11 cellular contexts compared by ENCODE assay signal in the genomic region with DNA sequence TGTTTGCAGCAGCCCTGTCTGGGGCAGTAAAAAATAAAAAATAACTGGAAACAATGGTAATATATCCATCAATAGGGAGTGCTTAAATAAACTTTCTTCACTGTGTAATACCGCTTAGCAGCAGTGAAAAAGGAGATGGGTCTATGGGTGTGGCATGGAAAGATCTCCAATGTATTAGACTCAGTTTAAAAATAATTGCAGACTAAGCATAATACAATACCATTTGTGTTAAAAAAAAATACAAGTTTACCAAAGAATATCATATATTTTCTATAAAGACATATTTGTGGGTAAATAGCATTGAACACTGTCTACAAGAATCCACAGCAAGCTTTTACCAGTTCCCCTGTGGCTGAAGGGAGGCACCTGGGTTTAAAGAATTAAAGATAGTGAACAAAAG. TPM values are rescaled to one million over a fixed set of nuclear protein-coding genes. Genes with fewer than 3 reads are reported as not detected.
A peak's percentile ranks its signal among the peaks of the same experiment; 100 is the strongest.
DNase-seq lines count a peak whose midpoint lies in the region; ATAC-seq and TF ChIP-seq lines count a peak whose summit lies in the region.
"Had no signal": no experiment of that assay in that cellular context is flagged by ENCODE, and none has a peak within 500 bp of the region (broad histone marks: within the 10 kb centered on the region; RNA-seq: fewer than 3 reads in every experiment).

No MANE protein-coding gene starts in this region.

- no peaks in the 10 kb centered on the region for H3K9me3 Mint-ChIP-seq in activated naive CD8-positive, alpha-beta T cell (ENCODE audit: low read depth)
- no peaks in the 10 kb centered on the region for H3K9me3 Mint-ChIP-seq in activated naive CD8-positive, alpha-beta T cell treated with anti-CD3 and anti-CD28 coated beads for 36 hours
- no peaks in the 10 kb centered on the region for H3K9me3 Mint-ChIP-seq in central memory CD8-positive, alpha-beta T cell
- no peaks in the 10 kb centered on the region for H3K9me3 Mint-ChIP-seq in type B pancreatic cell

- POLR2A ChIA-PET in OCI-LY7 (lab: Charles Lee) = interaction anchor here (0.9 to 1.5 kb wide), 4 partner anchors 9 to 104 kb away, joined by 3 to 4 read pairs (median 3); no protein-coding TSS in a partner anchor

- no TSS peak for BruUV-seq in OCI-LY7 (replicated peaks; lab: Mats Ljungman, UMichigan)

- intact Hi-C loops in OCI-LY7 (cut with micrococcal nuclease; ENCODE audit: unreplicated experiment) = loop anchor here (10.0 kb wide), 1 partner anchor 272 kb away; no protein-coding TSS in a partner anchor
- intact Hi-C loops in sciatic nerve (cut with DNase I) = no loop called here
- intact Hi-C loops in left ventricle myocardium superior (cut with micrococcal nuclease) = loop anchor here (10.0 kb wide), 1 partner anchor 182 kb away; no protein-coding TSS in a partner anchor

- CTCF ChIA-PET in OCI-LY7 (lab: Charles Lee; ENCODE audit: unreplicated experiment) = interaction anchor here (1.1 kb wide), 1 partner anchor 10 kb away, joined by 3 read pairs; no protein-coding TSS in a partner anchor

- H3K4me1 Mint-ChIP-seq in activated naive CD8-positive, alpha-beta T cell (ENCODE audit: low read depth) = peaks cover 22% of the 10 kb centered on the region
- peaks cover 27% of the 10 kb centered on the region for H3K4me1 Mint-ChIP-seq in activated naive CD8-positive, alpha-beta T cell treated with anti-CD3 and anti-CD28 coated beads for 36 hours
- H3K4me1 Mint-ChIP-seq in central memory CD8-positive, alpha-beta T cell = peaks cover 52% of the 10 kb centered on the region
- H3K4me1 Mint-ChIP-seq in type B pancreatic cell (ENCODE audit: unreplicated experiment) = peaks cover 31% of the 10 kb centered on the region

- peaks cover 17% of the 10 kb centered on the region; the same call in 1 of the 2 replicates for H3K79me2 ChIP-seq in OCI-LY7 (ENCODE audit: insufficient read depth, low read depth, low read length)

- H2AFZ ChIP-seq in OCI-LY7 (ENCODE audit: low read length) = no peak overlapping the region

- no peaks in the 10 kb centered on the region for H3K27me3 Mint-ChIP-seq in activated naive CD8-positive, alpha-beta T cell
- no peaks in the 10 kb centered on the region for H3K27me3 Mint-ChIP-seq in activated naive CD8-positive, alpha-beta T cell treated with anti-CD3 and anti-CD28 coated beads for 36 hours
- no peaks in the 10 kb centered on the region for H3K27me3 Mint-ChIP-seq in central memory CD8-positive, alpha-beta T cell
- no peaks in the 10 kb centered on the region for H3K27me3 Mint-ChIP-seq in type B pancreatic cell

- DNase-seq in activated naive CD8-positive, alpha-beta T cell treated with anti-CD3 and anti-CD28 coated beads for 36 hours = no peak
- DNase-seq in OCI-LY7 (ENCODE audit: low spot score) = no peak
- no peak for DNase-seq in central memory CD8-positive, alpha-beta T cell (ENCODE audit: low spot score in 2 of 2)
- no peak for DNase-seq in type B pancreatic cell (ENCODE audit: extremely low spot score, unreplicated experiment)
- no peak for DNase-seq in NAMALWA (ENCODE audit: low spot score)
- no peak for DNase-seq in sciatic nerve (ENCODE audit: low spot score)
- DNase-seq in left ventricle myocardium superior = no peak
- DNase-seq: effector CD4-positive, alpha-beta T cell had no signal

- peaks cover 17% of the 10 kb centered on the region; the same call in 1 of the 2 replicates for H4K20me1 ChIP-seq in OCI-LY7 (ENCODE audit: insufficient read depth, low read length)

- ATAC-seq in central memory CD8-positive, alpha-beta T cell (replicated peaks; ENCODE audit: extremely low read depth, poor library complexity, severe bottlenecking) = no peak
- ATAC-seq in sciatic nerve (no peak), left ventricle myocardium superior (no peak)

- H3K9me2 ChIP-seq in OCI-LY7 (ENCODE audit: insufficient read depth, low read length) = no peaks in the 10 kb centered on the region

- H3K36me3 ChIP-seq in OCI-LY7 (ENCODE audit: insufficient read depth, low read length) = no peaks in the 10 kb centered on the region
- H3K36me3 ChIP-seq: thoracic aorta had no signal

- H3K4me3 ChIP-seq in OCI-LY7 (ENCODE audit: low read depth, low read length, poor library complexity, severe bottlenecking) = peak overlapping the region; percentile 72

- H3K27ac Mint-ChIP-seq in activated naive CD8-positive, alpha-beta T cell = peak overlapping the region; percentile 83
- H3K27ac Mint-ChIP-seq in activated naive CD8-positive, alpha-beta T cell treated with anti-CD3 and anti-CD28 coated beads for 36 hours = no peak overlapping the region
- H3K27ac Mint-ChIP-seq in central memory CD8-positive, alpha-beta T cell (ENCODE audit: low read depth) = no peak overlapping the region
- peak overlapping the region; percentile 78 for H3K27ac Mint-ChIP-seq in type B pancreatic cell

- peaks cover 2% of the 10 kb centered on the region for H3K36me3 Mint-ChIP-seq in activated naive CD8-positive, alpha-beta T cell
- peaks cover 21% of the 10 kb centered on the region for H3K36me3 Mint-ChIP-seq in activated naive CD8-positive, alpha-beta T cell treated with anti-CD3 and anti-CD28 coated beads for 36 hours
- H3K36me3 Mint-ChIP-seq in central memory CD8-positive, alpha-beta T cell (ENCODE audit: insufficient read depth) = peaks cover 15% of the 10 kb centered on the region
- no peaks in the 10 kb centered on the region for H3K36me3 Mint-ChIP-seq in type B pancreatic cell

- TF ChIP-seq CTCF in OCI-LY7 (conservative IDR thresholded peaks at IDR 0.05; ENCODE audit: low read length) = no peak
- TF ChIP-seq CTCF in type B pancreatic cell (conservative IDR thresholded peaks at IDR 0.05) = no peak

- no peak overlapping the region for H3K27ac ChIP-seq in OCI-LY7 (ENCODE audit: low read depth, low read length, poor library complexity, severe bottlenecking)
- H3K27ac ChIP-seq: SK-N-MC, thoracic aorta had no signal

- H3K9me3 ChIP-seq in OCI-LY7 (ENCODE audit: low read length) = no peaks in the 10 kb centered on the region
- H3K9me3 ChIP-seq: thoracic aorta had no signal

- peak overlapping the region; percentile 83 for H3K4me3 Mint-ChIP-seq in activated naive CD8-positive, alpha-beta T cell
- no peak overlapping the region for H3K4me3 Mint-ChIP-seq in activated naive CD8-positive, alpha-beta T cell treated with anti-CD3 and anti-CD28 coated beads for 36 hours
- peak overlapping the region; percentile 95 for H3K4me3 Mint-ChIP-seq in central memory CD8-positive, alpha-beta T cell
- peak overlapping the region; percentile 82 for H3K4me3 Mint-ChIP-seq in type B pancreatic cell

- H3K4me1 ChIP-seq in OCI-LY7 (ENCODE audit: insufficient read depth, low read length, poor library complexity, severe bottlenecking) = peaks cover 44% of the 10 kb centered on the region

- H3K4me2 ChIP-seq in OCI-LY7 (ENCODE audit: low read length) = peak overlapping the region; percentile 94

RNA-seq across cellular contexts. Expression of a gene that starts 1.0 kb away (rescaled TPM):
- 10 to 100 TPM; 81.2 to 88.2 TPM for total RNA-seq in activated naive CD8-positive, alpha-beta T cell treated with anti-CD3 and anti-CD28 coated beads for 36 hours
- total RNA-seq in OCI-LY7 (2014; rRNA removed; shearing (Covaris generic)) = 10.8 and 14.1 TPM in 2 replicates
- total RNA-seq in OCI-LY7 (2022) = 21.7 and 26.9 TPM in 2 replicates
- total RNA-seq in type B pancreatic cell (ENCODE audit: low replicate concordance) = 20.9 and 32.6 TPM in 2 replicates
- 27.5 TPM for total RNA-seq in sciatic nerve
- total RNA-seq in left ventricle myocardium superior = 17.6 TPM

Comparison
In these comparisons a context has a peak if more than half of its experiments do, and no peak if none do; other contexts are left out.
1. H3K27ac Mint-ChIP-seq: peak in activated naive CD8-positive, alpha-beta T cell (single experiment) and type B pancreatic cell (single experiment); none in activated naive CD8-positive, alpha-beta T cell treated with anti-CD3 and anti-CD28 coated beads for 36 hours (single experiment) and central memory CD8-positive, alpha-beta T cell (single experiment).